Comparison of ENCODE assay signal across 15 cellular contexts in the genomic region with DNA sequence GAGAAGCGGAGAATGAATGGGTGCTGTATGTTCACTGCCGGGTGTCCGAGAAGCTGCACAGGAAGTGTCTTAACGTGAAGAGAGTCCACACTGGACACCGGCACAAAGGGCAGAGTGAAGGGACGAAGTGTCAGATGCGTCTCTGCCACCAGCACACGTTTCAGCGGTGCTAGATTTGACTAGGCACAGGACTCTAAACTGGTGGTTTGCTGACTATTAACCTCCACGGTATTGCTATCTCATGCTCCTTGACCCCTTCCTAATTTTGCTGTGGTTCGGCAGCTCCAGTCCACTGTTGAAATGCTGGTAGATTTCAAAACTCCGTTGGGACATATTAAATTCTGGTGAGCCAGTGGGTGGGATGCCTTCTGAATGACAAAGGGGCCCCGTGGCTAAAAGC. TPM values are rescaled to one million over a fixed set of nuclear protein-coding genes. Genes with fewer than 3 reads are reported as not detected.
DNase-seq lines count a peak whose midpoint lies in the region; ATAC-seq, FAIRE-seq and TF ChIP-seq lines count a peak whose summit lies in the region.
"Not testable (repeated sequence)": the region's sequence is repeated elsewhere in the genome, so short reads cannot be mapped to it uniquely, and the experiment has no call there.
"Had no signal": no experiment of that assay in that cellular context is flagged by ENCODE, and none has a peak within 500 bp of the region (broad histone marks: within the 10 kb centered on the region; RNA-seq: fewer than 3 reads in every experiment).

No MANE protein-coding gene starts in this region.

- ATAC-seq in left lobe of liver (peak; percentile 54), psoas muscle (peak in 3 of 4 donors; percentile 30 to 58 (median 54)), upper lobe of right lung (peak; percentile 73)

- TF ChIP-seq POLR2A in NB4 (IDR thresholded peaks at IDR 0.05; ENCODE audit: extremely low read depth, insufficient read length): not testable (repeated sequence)

- not testable (repeated sequence) for H3K27me3 ChIP-seq in bronchial epithelial cell (ENCODE audit: control insufficient read depth, insufficient read depth, low read length); left ventricle myocardium inferior (ENCODE audit: low read depth); psoas muscle (ENCODE audit: insufficient read depth in 3 of 3, low read length in 2 of 3); upper lobe of right lung

- not testable (repeated sequence) for H3K4me3 ChIP-seq in NB4 (ENCODE audit: low read depth, low read length); bronchial epithelial cell (ENCODE audit: low read depth, low read length); left ventricle myocardium inferior; psoas muscle; upper lobe of right lung

- peak; percentile 18 for DNase-seq in NB4 (ENCODE audit: low read depth)
- DNase-seq in bronchial epithelial cell (ENCODE audit: low read depth); left ventricle myocardium inferior; left lobe of liver (ENCODE audit: low spot score); psoas muscle; upper lobe of right lung: not testable (repeated sequence)

- H3K4me1 ChIP-seq in left ventricle myocardium inferior (peaks cover 50% of the 10 kb centered on the region), psoas muscle (peaks cover 13% of the 10 kb centered on the region)
- not testable (repeated sequence) for H3K4me1 ChIP-seq in upper lobe of right lung

- H3K27ac ChIP-seq in left ventricle myocardium inferior (replicated peaks) (peak overlapping the region; percentile 80), upper lobe of right lung (peak overlapping the region; percentile 25)
- H3K27ac ChIP-seq in psoas muscle: not testable (repeated sequence)

- 59 to 78% (median 72%) methylated on average over 7 to 9 of the region's 13 CpGs for whole genome bisulfite sequencing in psoas muscle, 3 donors

- TF ChIP-seq CTCF in NB4 (IDR thresholded peaks at IDR 0.05; ENCODE audit: low read depth, low read length); bronchial epithelial cell (IDR thresholded peaks at IDR 0.05; ENCODE audit: insufficient read depth, low read length, severe bottlenecking); left ventricle myocardium inferior (IDR thresholded peaks at IDR 0.05; ENCODE audit: borderline replicate concordance); psoas muscle (IDR thresholded peaks at IDR 0.05); upper lobe of right lung (IDR thresholded peaks at IDR 0.05): not testable (repeated sequence)

- not testable (repeated sequence) for H3K9me3 ChIP-seq in left ventricle myocardium inferior (replicated peaks); psoas muscle; upper lobe of right lung

- intact Hi-C loops in left ventricle myocardium inferior (cut with micrococcal nuclease); psoas muscle (cut with DNase I); upper lobe of right lung (cut with DNase I): not testable (repeated sequence)

- FAIRE-seq in G401.6 (lab: Jason Lieb, UNC) (peak; percentile 91), bronchial epithelial cell (lab: Jason Lieb, UNC) (peak; percentile 99)

- H3K36me3 ChIP-seq in bronchial epithelial cell (ENCODE audit: control insufficient read depth, insufficient read depth, low read length); left ventricle myocardium inferior; psoas muscle (ENCODE audit: insufficient read depth in 1 of 2, low read depth in 1 of 2); upper lobe of right lung: not testable (repeated sequence)

RNA-seq across cellular contexts. Expression of a gene that starts 13.3 kb away (rescaled TPM):
- total RNA-seq in bronchial epithelial cell (not detected in 2 replicates), left ventricle myocardium inferior (not detected), left lobe of liver (not detected), psoas muscle (not detected), upper lobe of right lung (not detected)
- not detected for polyA plus RNA-seq in psoas muscle
- total RNA-seq: A172; Caco-2; CD4-positive, alpha-beta T cell; GM23248; H7; HFFc6; HT1080 had no signal
- polyA plus RNA-seq: BJ, GM23248 had no signal
